ENCODE assay signal across 8 cellular contexts in genomic region chr1:60978421-60979357, GRCh38.
A peak's percentile ranks its signal among the peaks of the same experiment; 100 is the strongest.
DNase-seq lines count a peak whose midpoint lies in the region; ATAC-seq, FAIRE-seq and TF ChIP-seq lines count a peak whose summit lies in the region.

No MANE protein-coding gene starts in this region.

- WGBS in aorta, 2 donors, result 51 to 55% methylated on average over 4 of the region's 4 CpGs

- peaks cover 4% of the 10 kb centered on the region for H3K4me1 Mint-ChIP-seq in astrocyte (ENCODE audit: low read depth, unreplicated experiment)

- intact Hi-C loops in left colon (cut with DNase I, micrococcal nuclease) (loop anchor here in 1 of 2 donors (10.0 kb wide), 1 partner anchor 476 kb away; no protein-coding TSS in a partner anchor), aorta (cut with DNase I) (loop anchor here (2.0 to 10.0 kb wide), 2 partner anchors 64 to 876 kb away; no protein-coding TSS in a partner anchor)

- H3K27me3 Mint-ChIP-seq in astrocyte (ENCODE audit: low read depth, unreplicated experiment), result peaks cover under 1% of the 10 kb centered on the region

- no peak overlapping the region for H3K4me2 ChIP-seq in astrocyte (ENCODE audit: low read length)

- TF ChIP-seq CTCF in AG09309 (IDR thresholded peaks at IDR 0.05; ENCODE audit: control insufficient read depth, insufficient read depth, low read depth, low read length, missing control alignments), result peak; percentile 68
- peak; percentile 53 for TF ChIP-seq CTCF in astrocyte (IDR thresholded peaks at IDR 0.05; ENCODE audit: insufficient read depth, low read depth, low read length)

- no peak overlapping the region for H3K9ac ChIP-seq in astrocyte (ENCODE audit: low read length)

- ATAC-seq in GM18511 (IDR thresholded peaks at IDR 0.05; ENCODE audit: unreplicated experiment) (peak; percentile 75), HG03025 (IDR thresholded peaks at IDR 0.05; ENCODE audit: low FRiP score, unreplicated experiment) (peak; percentile 54), left colon (peak; percentile 85), aorta (ENCODE audit: low FRiP score) (peak; percentile 45)

- H3K36me3 ChIP-seq in astrocyte (ENCODE audit: insufficient read depth, low read length) (no peaks in the 10 kb centered on the region), aorta (ENCODE audit: control insufficient read depth in 1 of 2, insufficient read depth in 2 of 2, low read length in 1 of 2) (no peaks in the 10 kb centered on the region)

- H3K27me3 ChIP-seq in astrocyte (ENCODE audit: insufficient read depth, low read length), result no peaks in the 10 kb centered on the region
- no peaks in the 10 kb centered on the region for H3K27me3 ChIP-seq in aorta (ENCODE audit: control insufficient read depth in 1 of 2, insufficient read depth in 2 of 2, low read length in 1 of 2)

- DNase-seq in AG09309 (ENCODE audit: low read depth) (no peak), OCI-M1 (lab: John Stamatoyannopoulos, UW) (peak; percentile 81), astrocyte (ENCODE audit: low read depth) (no peak), left colon (peak in 1 of 2 donors; percentile 31), aorta (peak in 1 of 2 donors; percentile 59), NCI-H146 (lab: John Stamatoyannopoulos, UW) (no peak)

- H3K27ac ChIP-seq in astrocyte (ENCODE audit: low read depth, low read length) (no peak overlapping the region), aorta (ENCODE audit: low read depth in 1 of 2, low read length in 2 of 2) (peak overlapping the region; percentile 54 to 82)

- H3K36me3 Mint-ChIP-seq in astrocyte (ENCODE audit: low read depth, unreplicated experiment), result no peaks in the 10 kb centered on the region

- H3K9me3 ChIP-seq in astrocyte (ENCODE audit: insufficient read depth, low read depth, low read length), result no peaks in the 10 kb centered on the region
- H3K9me3 ChIP-seq in aorta (ENCODE audit: control insufficient read depth, low read length), result no peaks in the 10 kb centered on the region

- H3K4me3 ChIP-seq in AG09309 (ENCODE audit: control insufficient read depth, low read depth, low read length) (no peak overlapping the region), astrocyte (ENCODE audit: insufficient read depth, low read depth, low read length) (no peak overlapping the region), aorta (ENCODE audit: low read length in 2 of 2) (no peak overlapping the region)

- H3K27ac Mint-ChIP-seq in astrocyte (ENCODE audit: unreplicated experiment), result no peak overlapping the region

- H3K4me1 ChIP-seq in astrocyte (ENCODE audit: insufficient read depth, low read length), result no peaks in the 10 kb centered on the region
- H3K4me1 ChIP-seq in aorta (ENCODE audit: control insufficient read depth in 1 of 2, insufficient read depth in 2 of 2, low read length in 2 of 2), result peaks cover 1 to 13% of the 10 kb centered on the region in 2 donors

- H4K20me1 ChIP-seq in astrocyte (ENCODE audit: insufficient read depth, low read length), result no peaks in the 10 kb centered on the region

- H3K79me2 ChIP-seq in astrocyte (ENCODE audit: insufficient read depth, low read length), result no peaks in the 10 kb centered on the region

- no peak for FAIRE-seq in astrocyte (lab: Jason Lieb, UNC)

- H3K9me3 Mint-ChIP-seq in astrocyte (ENCODE audit: unreplicated experiment), result peaks cover 2% of the 10 kb centered on the region

- no peak overlapping the region for H2AFZ ChIP-seq in astrocyte (ENCODE audit: low read depth, low read length)

- H3K4me3 Mint-ChIP-seq in astrocyte (ENCODE audit: unreplicated experiment), result no peak overlapping the region
